In genomic region chr15:41827290-41827879, GRCh38 we compare ENCODE assay signal across 1 cellular context.
A peak's percentile ranks its signal among the peaks of the same experiment; 100 is the strongest.
TF ChIP-seq lines count a peak whose summit lies in the region.

No MANE protein-coding gene starts in this region.

TF ChIP-seq in HepG2, 621 proteins besides CTCF, POLR2A, EP300 and RAD21 (continued from another document):
- TF ChIP-seq DZIP1 (CRISPR knock-in tag; IDR thresholded peaks at IDR 0.05) (no peak), NPAS2 (CRISPR knock-in tag; IDR thresholded peaks at IDR 0.05; ENCODE audit: borderline replicate concordance) (no peak), NKX3-1 (CRISPR knock-in tag; IDR thresholded peaks at IDR 0.05) (peak; percentile 9; the same call in 1 of the 2 replicates), MIER3 (CRISPR knock-in tag; IDR thresholded peaks at IDR 0.05; ENCODE audit: borderline replicate concordance) (no peak), HMG20B (CRISPR knock-in tag; conservative IDR thresholded peaks at IDR 0.05) (no peak), CAMTA2 (CRISPR knock-in tag; IDR thresholded peaks at IDR 0.05; ENCODE audit: borderline replicate concordance) (no peak), MTA1 (CRISPR knock-in tag; IDR thresholded peaks at IDR 0.05; ENCODE audit: borderline replicate concordance) (peak; percentile 9; the same call in 1 of the 2 replicates), ZNF816 (CRISPR knock-in tag; IDR thresholded peaks at IDR 0.05; ENCODE audit: borderline replicate concordance) (no peak), MEIS2 (CRISPR knock-in tag; IDR thresholded peaks at IDR 0.05) (no peak), JARID2 (CRISPR knock-in tag; IDR thresholded peaks at IDR 0.05; ENCODE audit: insufficient replicate concordance) (no peak), GRHL1 (CRISPR knock-in tag; conservative IDR thresholded peaks at IDR 0.05) (no peak), SNRNP70 (IDR thresholded peaks at IDR 0.05; ENCODE audit: low read depth, low read length) (no peak), NR2F2 (IDR thresholded peaks at IDR 0.05; ENCODE audit: borderline replicate concordance, low read depth) (no peak), HOXD1 (CRISPR knock-in tag; IDR thresholded peaks at IDR 0.05) (no peak), MNT (IDR thresholded peaks at IDR 0.05) (no peak), ZNF616 (CRISPR knock-in tag; IDR thresholded peaks at IDR 0.05; ENCODE audit: low read depth) (no peak), ZNF749 (CRISPR knock-in tag; IDR thresholded peaks at IDR 0.05; ENCODE audit: borderline replicate concordance) (0 out of 2 replicates have a peak, but pooled peaks have one; percentile 64), XBP1 (CRISPR knock-in tag; IDR thresholded peaks at IDR 0.05) (no peak), ZNF644 (CRISPR knock-in tag; IDR thresholded peaks at IDR 0.05; ENCODE audit: low read depth) (no peak), HOXA3 (CRISPR knock-in tag; IDR thresholded peaks at IDR 0.05) (no peak; the same call in 1 of the 2 replicates), ZNF282 (IDR thresholded peaks at IDR 0.05; ENCODE audit: partially characterized antibody) (no peak), ZNF382 (CRISPR knock-in tag; IDR thresholded peaks at IDR 0.05; ENCODE audit: borderline replicate concordance) (no peak), FOXA1 (IDR thresholded peaks at IDR 0.05) (no peak), FOXA1 (CRISPR knock-in tag; IDR thresholded peaks at IDR 0.05) (no peak), GTF2F1 (IDR thresholded peaks at IDR 0.05; ENCODE audit: low read length) (no peak), ZNF234 (CRISPR knock-in tag; conservative IDR thresholded peaks at IDR 0.05) (no peak), FOXM1 (CRISPR knock-in tag; IDR thresholded peaks at IDR 0.05) (no peak), GLMP (CRISPR knock-in tag; IDR thresholded peaks at IDR 0.05; ENCODE audit: borderline replicate concordance) (no peak), ZC3H13 (CRISPR knock-in tag; IDR thresholded peaks at IDR 0.05) (no peak), TRIM22 (IDR thresholded peaks at IDR 0.05) (no peak), HNRNPL (IDR thresholded peaks at IDR 0.05; ENCODE audit: low read depth, low read length) (peak; percentile 16; the same call in 1 of the 2 replicates), CSRNP2 (CRISPR knock-in tag; conservative IDR thresholded peaks at IDR 0.05; ENCODE audit: low read depth) (no peak), ETV6 (CRISPR knock-in tag; conservative IDR thresholded peaks at IDR 0.05) (no peak), USF2 (IDR thresholded peaks at IDR 0.05; ENCODE audit: low read depth, low read length) (no peak), USF2 (CRISPR knock-in tag; IDR thresholded peaks at IDR 0.05; ENCODE audit: borderline replicate concordance) (no peak), DBP (CRISPR knock-in tag; IDR thresholded peaks at IDR 0.05; ENCODE audit: not compliant biosample characterization) (peak; percentile 30), ZNF513 (CRISPR knock-in tag; conservative IDR thresholded peaks at IDR 0.05) (no peak)
